In the genomic region with DNA sequence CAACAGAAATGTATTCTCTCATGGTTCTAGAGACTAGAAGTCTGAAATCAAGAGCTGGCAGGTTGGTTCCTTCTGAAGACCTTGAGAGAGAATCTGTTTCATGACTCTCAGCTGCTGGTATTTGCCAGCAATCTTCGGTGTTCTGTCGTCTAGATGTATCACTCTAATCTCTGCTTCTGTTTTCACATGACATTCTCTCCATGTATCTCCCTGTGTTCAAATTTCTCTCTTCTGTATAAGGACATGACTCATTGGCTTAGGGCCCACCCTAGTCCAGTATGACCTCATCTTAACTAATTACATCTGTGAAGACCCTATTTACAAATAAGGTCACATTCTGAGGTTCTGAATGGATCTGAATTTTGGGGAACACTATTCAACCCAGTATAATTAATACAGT, we compare ENCODE assay signal across 25 cellular contexts.
A peak's percentile ranks its signal among the peaks of the same experiment; 100 is the strongest.
DNase-seq lines count a peak whose midpoint lies in the region; ATAC-seq and TF ChIP-seq lines count a peak whose summit lies in the region.
"Had no signal": no experiment of that assay in that cellular context is flagged by ENCODE, and none has a peak within 500 bp of the region (broad histone marks: within the 10 kb centered on the region; RNA-seq: fewer than 3 reads in every experiment).

No MANE protein-coding gene starts in this region.

- in situ Hi-C loops in astrocyte of the cerebellum (cut with HindIII; ENCODE audit: low sequenced_read_pairs) (no loop called here), GM23248 (cut with MboI) (no loop called here)

- H3K79me2 ChIP-seq in GM23248 (ENCODE audit: insufficient read depth) = no peaks in the 10 kb centered on the region

- H3K27me3 Mint-ChIP-seq in activated naive CD8-positive, alpha-beta T cell treated with anti-CD3 and anti-CD28 coated beads, Interleukin-2, amount 50 U/mL, for 24 hours = peaks cover 17% of the 10 kb centered on the region

- DNase-seq in HT1080 (ENCODE audit: low read depth) = peak; percentile 56
- DNase-seq in astrocyte of the cerebellum (ENCODE audit: low read depth) = peak; percentile 8
- peak; percentile 41 for DNase-seq in fibroblast of mammary gland (ENCODE audit: low read depth)
- no peak for DNase-seq in activated naive CD8-positive, alpha-beta T cell treated with anti-CD3 and anti-CD28 coated beads, Interleukin-2, amount 50 U/mL, for 24 hours
- DNase-seq in GM23248 = no peak
- no peak for DNase-seq in upper lobe of right lung
- DNase-seq: CD4-positive, alpha-beta T cell; COR-L47; DMS 273 treated with DMSO at 0.1 percent for 48 hours; DMS79 treated with DMSO at 0.1 percent for 48 hours; GOT3; HCEC 1CT; KG1; NCI-H1092 treated with DMSO at 0.1 percent for 48 hours; NCI-H1436 treated with DMSO at 0.1 percent for 48 hours; NCI-H1930; NCI-H2227 treated with DMSO at 0.1 percent for 48 hours; NCI-H510A treated with DMSO at 0.1 percent for 48 hours; NCI-H774; NK-92 treated with Interleukin-12 subunit alpha and Interleukin-12 subunit beta, amount 100 ng/mL, for 24 hours; SIG-M5 had no signal

- no peak overlapping the region for H3K4me3 ChIP-seq in astrocyte of the cerebellum (ENCODE audit: low read depth, low read length)
- H3K4me3 ChIP-seq in fibroblast of mammary gland (ENCODE audit: control insufficient read depth, low read depth, low read length) = no peak overlapping the region
- H3K4me3 ChIP-seq in GM23248 = no peak overlapping the region
- no peak overlapping the region for H3K4me3 ChIP-seq in upper lobe of right lung
- H3K4me3 ChIP-seq: GM12878 had no signal

- H3F3A ChIP-seq in GM23248 (ENCODE audit: insufficient read depth) = no peaks in the 10 kb centered on the region

- no peak overlapping the region for H2AFZ ChIP-seq in GM23248

- no peaks in the 10 kb centered on the region for H3K36me3 ChIP-seq in GM23248 (ENCODE audit: low read depth)
- H3K36me3 ChIP-seq in upper lobe of right lung = no peaks in the 10 kb centered on the region

- H3K9me2 ChIP-seq in GM23248 (ENCODE audit: insufficient read depth) = no peaks in the 10 kb centered on the region

- TF ChIP-seq CTCF in astrocyte of the cerebellum (IDR thresholded peaks at IDR 0.05; ENCODE audit: low read depth, low read length, missing control alignments) = no peak
- no peak for TF ChIP-seq CTCF in fibroblast of mammary gland (conservative IDR thresholded peaks at IDR 0.05; ENCODE audit: control insufficient read depth, insufficient read depth, low read depth, low read length)
- TF ChIP-seq CTCF in upper lobe of right lung (IDR thresholded peaks at IDR 0.05) = no peak

- H3K27ac ChIP-seq in GM23248 (no peak overlapping the region), upper lobe of right lung (no peak overlapping the region)
- H3K27ac ChIP-seq: RWPE1 had no signal

- no peaks in the 10 kb centered on the region for H4K20me1 ChIP-seq in GM23248 (ENCODE audit: insufficient read depth)

- no peaks in the 10 kb centered on the region for H3K27me3 ChIP-seq in GM23248 (replicated peaks; ENCODE audit: insufficient read depth)
- no peaks in the 10 kb centered on the region for H3K27me3 ChIP-seq in upper lobe of right lung

- no peak overlapping the region for H3K4me3 Mint-ChIP-seq in activated naive CD8-positive, alpha-beta T cell treated with anti-CD3 and anti-CD28 coated beads, Interleukin-2, amount 50 U/mL, for 24 hours
- H3K4me3 Mint-ChIP-seq: CD4-positive, alpha-beta T cell had no signal

- H3K9me3 Mint-ChIP-seq in activated naive CD8-positive, alpha-beta T cell treated with anti-CD3 and anti-CD28 coated beads, Interleukin-2, amount 50 U/mL, for 24 hours = peaks cover 7% of the 10 kb centered on the region

- peaks cover 7% of the 10 kb centered on the region for H3K4me1 Mint-ChIP-seq in activated naive CD8-positive, alpha-beta T cell treated with anti-CD3 and anti-CD28 coated beads, Interleukin-2, amount 50 U/mL, for 24 hours

- intact Hi-C loops in upper lobe of right lung (cut with DNase I) = no loop called here

- H3K9me3 ChIP-seq in GM23248 (ENCODE audit: low read depth) (no peaks in the 10 kb centered on the region), upper lobe of right lung (no peaks in the 10 kb centered on the region)

- no peaks in the 10 kb centered on the region for H3K36me3 Mint-ChIP-seq in activated naive CD8-positive, alpha-beta T cell treated with anti-CD3 and anti-CD28 coated beads, Interleukin-2, amount 50 U/mL, for 24 hours (ENCODE audit: low read depth)

- no peak for ATAC-seq in activated naive CD8-positive, alpha-beta T cell treated with anti-CD3 and anti-CD28 coated beads, Interleukin-2, amount 50 U/mL, for 24 hours
- ATAC-seq in GM19324 (IDR thresholded peaks at IDR 0.05; ENCODE audit: low FRiP score, unreplicated experiment) (no peak), upper lobe of right lung (no peak)
- ATAC-seq: GM12878, SK-N-SH treated with all-trans-retinoic acid at 6 μM for 48 hours had no signal

- H3K9ac ChIP-seq in GM23248 = no peak overlapping the region

- no peak overlapping the region for H3K4me2 ChIP-seq in GM23248 (ENCODE audit: unreplicated experiment)

- H3K4me1 ChIP-seq in GM23248 (ENCODE audit: insufficient read depth) (no peaks in the 10 kb centered on the region), upper lobe of right lung (no peaks in the 10 kb centered on the region)

- no peak overlapping the region for H3K27ac Mint-ChIP-seq in activated naive CD8-positive, alpha-beta T cell treated with anti-CD3 and anti-CD28 coated beads, Interleukin-2, amount 50 U/mL, for 24 hours
- H3K27ac Mint-ChIP-seq: CD4-positive, alpha-beta T cell had no signal

- 16 to 19% methylated on average over 2 of the region's 2 CpGs for WGBS in GM23248 (ENCODE audit: low coverage in 1 of 2, low lambda C conversion rate in 2 of 2, missing lambda C conversion rate in 2 of 2), 2 experiments

Comparison
In these comparisons a context has a peak if more than half of its experiments do, and no peak if none do; other contexts are left out.
1. DNase-seq: peak in HT1080 (single experiment), astrocyte of the cerebellum (single experiment) and fibroblast of mammary gland (single experiment); none in activated naive CD8-positive, alpha-beta T cell treated with anti-CD3 and anti-CD28 coated beads, Interleukin-2, amount 50 U/mL, for 24 hours (single experiment), GM23248 (single experiment) and upper lobe of right lung (single experiment).